In the genomic region with DNA sequence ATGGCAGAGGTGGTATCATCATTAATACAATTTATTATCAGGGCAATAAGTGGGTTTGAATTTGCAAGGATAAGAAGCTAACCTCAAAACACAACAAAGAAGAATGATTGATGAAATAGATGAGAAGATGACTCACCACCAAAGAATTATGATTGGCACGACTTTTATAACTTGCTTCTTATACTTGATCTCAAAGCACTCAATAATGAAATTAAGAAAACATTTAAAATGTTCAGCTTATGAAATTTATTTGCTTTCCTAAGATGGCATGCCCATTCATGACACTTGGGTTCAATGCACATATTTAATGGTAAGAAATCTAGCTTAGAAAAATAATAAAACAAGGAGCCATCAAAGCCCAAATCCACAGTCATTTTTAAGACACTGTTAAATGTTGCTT, we compare ENCODE assay signal across 25 cellular contexts.
"Had no signal": no experiment of that assay in that cellular context is flagged by ENCODE, and none has a peak within 500 bp of the region (broad histone marks: within the 10 kb centered on the region; RNA-seq: fewer than 3 reads in every experiment).

No MANE protein-coding gene starts in this region.

- H3K9me3 ChIP-seq: gastrocnemius medialis had no signal

- FAIRE-seq: keratinocyte had no signal

- H3K27ac ChIP-seq: esophagus muscularis mucosa, gastrocnemius medialis, right atrium auricular region, suprapubic skin, tibial artery, upper lobe of right lung had no signal

- H3K4me1 ChIP-seq: esophagus muscularis mucosa, gastrocnemius medialis, right atrium auricular region, suprapubic skin, tibial artery, upper lobe of right lung had no signal

- H3K4me3 ChIP-seq: esophagus muscularis mucosa, gastrocnemius medialis, mucosa of descending colon, right atrium auricular region, suprapubic skin, tibial artery, upper lobe of right lung had no signal

- H3K27me3 ChIP-seq: esophagus muscularis mucosa, gastrocnemius medialis, right atrium auricular region, suprapubic skin, tibial artery, upper lobe of right lung had no signal

- DNase-seq: activated CD4-positive, alpha-beta memory T cell treated with anti-CD3 and anti-CD28 coated beads for 36 hours; activated CD4-positive, alpha-beta T cell treated with anti-CD3 and anti-CD28 coated beads, Interleukin-2, amount 10 ng/mL, durations not matched to agents 24 days and 14 days; activated CD4-positive, CD25-positive, alpha-beta regulatory T cell treated with anti-CD3 and anti-CD28 coated beads, Interleukin-2, amount 50 U/mL, for 72 hours; activated CD8-positive, alpha-beta memory T cell treated with anti-CD3 and anti-CD28 coated beads, Interleukin-2, amount 50 U/mL, for 4 hours; activated effector memory CD4-positive, alpha-beta T cell treated with anti-CD3 and anti-CD28 coated beads, Interleukin-2, amount 50 U/mL, for 16 hours; activated naive CD4-positive, alpha-beta T cell treated with anti-CD3 and anti-CD28 coated beads, Interleukin-2, amount 10 ng/mL, durations not matched to agents 7 days and 5 days; activated naive CD8-positive, alpha-beta T cell treated with anti-CD3 and anti-CD28 coated beads, Interleukin-2, amount 10 ng/mL, durations not matched to agents 7 days and 5 days; activated T-cell treated with anti-CD3 and anti-CD28 coated beads, Interleukin-2, amount 50 U/mL, for 1 hour; amniotic stem cell; endodermal cell; gastrocnemius medialis; glutamatergic neuron; left cardiac atrium; left ventricle myocardium superior; mucosa of descending colon; stimulated activated CD4-positive, alpha-beta T cell treated with anti-CD3 and anti-CD28 coated beads, Interleukin-15, amount 100 ng/mL, for 24 hours; stimulated activated CD4-positive, alpha-beta T cell treated with anti-CD3 and anti-CD28 coated beads, Interleukin-2, amount 100 ng/mL, for 24 hours; stimulated activated naive B cell treated with anti-CD40 and anti-IgM and Interleukin-4, amounts not matched to agents 10 μg/mL and 1 μg/mL and 100 μg/mL, for 72 hours; tibial artery; upper lobe of right lung had no signal

- H3K36me3 ChIP-seq: esophagus muscularis mucosa, gastrocnemius medialis, right atrium auricular region, suprapubic skin, tibial artery, upper lobe of right lung had no signal

- ATAC-seq: gastrocnemius medialis; left cardiac atrium; left ventricle myocardium superior; mucosa of descending colon; natural killer cell treated with Interleukin-12 subunit alpha and Interleukin-12 subunit beta and Interleukin-15 and Interleukin-18, amount 100 ng/mL, for 72 hours; stimulated activated naive B cell treated with anti-CD40 and anti-IgM and Interleukin-4, amounts not matched to agents 10 μg/mL and 1 μg/mL and 100 μg/mL, for 72 hours; upper lobe of right lung had no signal
